1 cellular context compared by ENCODE assay signal in the genomic region with DNA sequence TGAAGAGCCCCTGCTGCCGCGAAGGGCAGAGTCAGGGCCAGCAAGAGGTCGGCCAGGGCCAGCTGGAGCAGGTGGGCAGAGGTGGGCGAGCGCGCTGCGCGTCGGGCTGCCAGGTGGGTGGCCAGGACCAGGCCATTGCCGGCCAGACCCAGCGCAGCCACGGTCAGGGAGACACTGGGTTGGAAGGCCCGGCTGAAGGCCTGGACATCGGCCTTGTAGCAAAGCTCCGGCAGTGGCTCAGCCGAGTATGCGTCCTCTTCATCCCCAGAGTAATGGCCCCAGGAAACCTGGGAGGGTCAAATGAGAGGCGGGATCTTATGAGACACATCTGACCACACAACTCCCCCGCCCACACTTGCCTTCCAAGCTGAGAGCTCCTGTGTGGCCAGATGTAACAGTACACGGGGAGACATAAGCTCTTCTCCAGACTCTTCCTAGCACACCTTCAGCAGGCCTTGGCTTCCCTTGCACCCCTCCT.
A peak's percentile ranks its signal among the peaks of the same experiment; 100 is the strongest.
TF ChIP-seq lines count a peak whose summit lies in the region.

No MANE protein-coding gene starts in this region.

TF ChIP-seq in HepG2, 621 proteins besides CTCF, POLR2A, EP300 and RAD21:
- no peak for TF ChIP-seq TFDP2 (CRISPR knock-in tag; IDR thresholded peaks at IDR 0.05)
- TF ChIP-seq GABPB1 (CRISPR knock-in tag; IDR thresholded peaks at IDR 0.05), result peak; percentile 30; the same call in 1 of the 2 replicates
- TF ChIP-seq ZNF136 (CRISPR knock-in tag; IDR thresholded peaks at IDR 0.05; ENCODE audit: low read depth), result no peak
- TF ChIP-seq, protein P1, sequence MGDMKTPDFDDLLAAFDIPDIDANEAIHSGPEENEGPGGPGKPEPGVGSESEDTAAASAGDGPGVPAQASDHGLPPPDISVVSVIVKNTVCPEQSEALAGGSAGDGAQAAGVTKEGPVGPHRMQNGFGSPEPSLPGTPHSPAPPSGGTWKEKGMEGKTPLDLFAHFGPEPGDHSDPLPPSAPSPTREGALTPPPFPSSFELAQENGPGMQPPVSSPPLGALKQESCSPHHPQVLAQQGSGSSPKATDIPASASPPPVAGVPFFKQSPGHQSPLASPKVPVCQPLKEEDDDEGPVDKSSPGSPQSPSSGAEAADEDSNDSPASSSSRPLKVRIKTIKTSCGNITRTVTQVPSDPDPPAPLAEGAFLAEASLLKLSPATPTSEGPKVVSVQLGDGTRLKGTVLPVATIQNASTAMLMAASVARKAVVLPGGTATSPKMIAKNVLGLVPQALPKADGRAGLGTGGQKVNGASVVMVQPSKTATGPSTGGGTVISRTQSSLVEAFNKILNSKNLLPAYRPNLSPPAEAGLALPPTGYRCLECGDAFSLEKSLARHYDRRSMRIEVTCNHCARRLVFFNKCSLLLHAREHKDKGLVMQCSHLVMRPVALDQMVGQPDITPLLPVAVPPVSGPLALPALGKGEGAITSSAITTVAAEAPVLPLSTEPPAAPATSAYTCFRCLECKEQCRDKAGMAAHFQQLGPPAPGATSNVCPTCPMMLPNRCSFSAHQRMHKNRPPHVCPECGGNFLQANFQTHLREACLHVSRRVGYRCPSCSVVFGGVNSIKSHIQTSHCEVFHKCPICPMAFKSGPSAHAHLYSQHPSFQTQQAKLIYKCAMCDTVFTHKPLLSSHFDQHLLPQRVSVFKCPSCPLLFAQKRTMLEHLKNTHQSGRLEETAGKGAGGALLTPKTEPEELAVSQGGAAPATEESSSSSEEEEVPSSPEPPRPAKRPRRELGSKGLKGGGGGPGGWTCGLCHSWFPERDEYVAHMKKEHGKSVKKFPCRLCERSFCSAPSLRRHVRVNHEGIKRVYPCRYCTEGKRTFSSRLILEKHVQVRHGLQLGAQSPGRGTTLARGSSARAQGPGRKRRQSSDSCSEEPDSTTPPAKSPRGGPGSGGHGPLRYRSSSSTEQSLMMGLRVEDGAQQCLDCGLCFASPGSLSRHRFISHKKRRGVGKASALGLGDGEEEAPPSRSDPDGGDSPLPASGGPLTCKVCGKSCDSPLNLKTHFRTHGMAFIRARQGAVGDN (CRISPR knock-in tag; IDR thresholded peaks at IDR 0.05), result 0 out of 2 replicates have a peak, but pooled peaks have one; percentile 13
- TF ChIP-seq, protein P2, sequence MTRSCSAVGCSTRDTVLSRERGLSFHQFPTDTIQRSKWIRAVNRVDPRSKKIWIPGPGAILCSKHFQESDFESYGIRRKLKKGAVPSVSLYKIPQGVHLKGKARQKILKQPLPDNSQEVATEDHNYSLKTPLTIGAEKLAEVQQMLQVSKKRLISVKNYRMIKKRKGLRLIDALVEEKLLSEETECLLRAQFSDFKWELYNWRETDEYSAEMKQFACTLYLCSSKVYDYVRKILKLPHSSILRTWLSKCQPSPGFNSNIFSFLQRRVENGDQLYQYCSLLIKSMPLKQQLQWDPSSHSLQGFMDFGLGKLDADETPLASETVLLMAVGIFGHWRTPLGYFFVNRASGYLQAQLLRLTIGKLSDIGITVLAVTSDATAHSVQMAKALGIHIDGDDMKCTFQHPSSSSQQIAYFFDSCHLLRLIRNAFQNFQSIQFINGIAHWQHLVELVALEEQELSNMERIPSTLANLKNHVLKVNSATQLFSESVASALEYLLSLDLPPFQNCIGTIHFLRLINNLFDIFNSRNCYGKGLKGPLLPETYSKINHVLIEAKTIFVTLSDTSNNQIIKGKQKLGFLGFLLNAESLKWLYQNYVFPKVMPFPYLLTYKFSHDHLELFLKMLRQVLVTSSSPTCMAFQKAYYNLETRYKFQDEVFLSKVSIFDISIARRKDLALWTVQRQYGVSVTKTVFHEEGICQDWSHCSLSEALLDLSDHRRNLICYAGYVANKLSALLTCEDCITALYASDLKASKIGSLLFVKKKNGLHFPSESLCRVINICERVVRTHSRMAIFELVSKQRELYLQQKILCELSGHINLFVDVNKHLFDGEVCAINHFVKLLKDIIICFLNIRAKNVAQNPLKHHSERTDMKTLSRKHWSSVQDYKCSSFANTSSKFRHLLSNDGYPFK (CRISPR knock-in tag; IDR thresholded peaks at IDR 0.05; ENCODE audit: borderline replicate concordance), result 0 out of 2 replicates have a peak, but pooled peaks have one; percentile 9
- 0 out of 2 replicates have a peak, but pooled peaks have one; percentile 18 for TF ChIP-seq ZFX (CRISPR knock-in tag; IDR thresholded peaks at IDR 0.05; ENCODE audit: low read depth)
- TF ChIP-seq, protein P3, sequence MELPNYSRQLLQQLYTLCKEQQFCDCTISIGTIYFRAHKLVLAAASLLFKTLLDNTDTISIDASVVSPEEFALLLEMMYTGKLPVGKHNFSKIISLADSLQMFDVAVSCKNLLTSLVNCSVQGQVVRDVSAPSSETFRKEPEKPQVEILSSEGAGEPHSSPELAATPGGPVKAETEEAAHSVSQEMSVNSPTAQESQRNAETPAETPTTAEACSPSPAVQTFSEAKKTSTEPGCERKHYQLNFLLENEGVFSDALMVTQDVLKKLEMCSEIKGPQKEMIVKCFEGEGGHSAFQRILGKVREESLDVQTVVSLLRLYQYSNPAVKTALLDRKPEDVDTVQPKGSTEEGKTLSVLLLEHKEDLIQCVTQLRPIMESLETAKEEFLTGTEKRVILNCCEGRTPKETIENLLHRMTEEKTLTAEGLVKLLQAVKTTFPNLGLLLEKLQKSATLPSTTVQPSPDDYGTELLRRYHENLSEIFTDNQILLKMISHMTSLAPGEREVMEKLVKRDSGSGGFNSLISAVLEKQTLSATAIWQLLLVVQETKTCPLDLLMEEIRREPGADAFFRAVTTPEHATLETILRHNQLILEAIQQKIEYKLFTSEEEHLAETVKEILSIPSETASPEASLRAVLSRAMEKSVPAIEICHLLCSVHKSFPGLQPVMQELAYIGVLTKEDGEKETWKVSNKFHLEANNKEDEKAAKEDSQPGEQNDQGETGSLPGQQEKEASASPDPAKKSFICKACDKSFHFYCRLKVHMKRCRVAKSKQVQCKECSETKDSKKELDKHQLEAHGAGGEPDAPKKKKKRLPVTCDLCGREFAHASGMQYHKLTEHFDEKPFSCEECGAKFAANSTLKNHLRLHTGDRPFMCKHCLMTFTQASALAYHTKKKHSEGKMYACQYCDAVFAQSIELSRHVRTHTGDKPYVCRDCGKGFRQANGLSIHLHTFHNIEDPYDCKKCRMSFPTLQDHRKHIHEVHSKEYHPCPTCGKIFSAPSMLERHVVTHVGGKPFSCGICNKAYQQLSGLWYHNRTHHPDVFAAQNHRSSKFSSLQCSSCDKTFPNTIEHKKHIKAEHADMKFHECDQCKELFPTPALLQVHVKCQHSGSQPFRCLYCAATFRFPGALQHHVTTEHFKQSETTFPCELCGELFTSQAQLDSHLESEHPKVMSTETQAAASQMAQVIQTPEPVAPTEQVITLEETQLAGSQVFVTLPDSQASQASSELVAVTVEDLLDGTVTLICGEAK (IDR thresholded peaks at IDR 0.05), result no peak
- TF ChIP-seq, protein P3 (CRISPR knock-in tag; IDR thresholded peaks at IDR 0.05), result 0 out of 2 replicates have a peak, but pooled peaks have one; percentile 33
- TF ChIP-seq, protein P4, sequence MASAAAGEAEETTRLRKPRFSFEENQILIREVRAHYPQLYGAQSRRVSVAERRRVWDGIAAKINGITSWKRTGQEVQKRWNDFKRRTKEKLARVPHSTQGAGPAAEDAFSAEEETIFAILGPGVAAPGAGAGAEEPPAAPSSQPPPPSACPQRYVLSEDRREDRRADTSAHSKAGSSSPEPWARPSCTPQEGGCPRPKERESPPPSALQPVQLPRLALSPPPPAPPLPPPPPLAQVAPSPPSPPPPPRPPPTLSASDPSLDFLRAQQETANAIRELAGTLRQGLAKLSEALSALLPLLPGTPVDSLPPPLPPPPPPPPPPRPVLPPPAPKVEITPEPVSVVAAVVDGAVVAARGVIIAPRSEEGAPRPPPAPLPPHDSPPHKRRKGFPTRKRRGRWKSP (CRISPR knock-in tag; IDR thresholded peaks at IDR 0.05), result no peak
- TF ChIP-seq ZBTB7A (CRISPR knock-in tag; IDR thresholded peaks at IDR 0.05), result peak; percentile 52; the same call in 1 of the 2 replicates
- TF ChIP-seq ZNF225 (CRISPR knock-in tag; IDR thresholded peaks at IDR 0.05), result 0 out of 2 replicates have a peak, but pooled peaks have one; percentile 72
- TF ChIP-seq NRL (CRISPR knock-in tag; IDR thresholded peaks at IDR 0.05; ENCODE audit: borderline replicate concordance), result 0 out of 2 replicates have a peak, but pooled peaks have one; percentile 23
- no peak for TF ChIP-seq MEF2D (CRISPR knock-in tag; IDR thresholded peaks at IDR 0.05)
- 0 out of 2 replicates have a peak, but pooled peaks have one; percentile 0 for TF ChIP-seq DNMT1 (CRISPR knock-in tag; IDR thresholded peaks at IDR 0.05)
- 0 out of 2 replicates have a peak, but pooled peaks have one; percentile 17 for TF ChIP-seq NFKB2 (CRISPR knock-in tag; IDR thresholded peaks at IDR 0.05; ENCODE audit: borderline replicate concordance)
- TF ChIP-seq HOXA3 (CRISPR knock-in tag; IDR thresholded peaks at IDR 0.05), result 0 out of 2 replicates have a peak, but pooled peaks have one; percentile 2
- TF ChIP-seq ZFP82 (CRISPR knock-in tag; IDR thresholded peaks at IDR 0.05; ENCODE audit: borderline replicate concordance), result no peak
